Comparison of ENCODE assay signal across 24 cellular contexts in the genomic region with DNA sequence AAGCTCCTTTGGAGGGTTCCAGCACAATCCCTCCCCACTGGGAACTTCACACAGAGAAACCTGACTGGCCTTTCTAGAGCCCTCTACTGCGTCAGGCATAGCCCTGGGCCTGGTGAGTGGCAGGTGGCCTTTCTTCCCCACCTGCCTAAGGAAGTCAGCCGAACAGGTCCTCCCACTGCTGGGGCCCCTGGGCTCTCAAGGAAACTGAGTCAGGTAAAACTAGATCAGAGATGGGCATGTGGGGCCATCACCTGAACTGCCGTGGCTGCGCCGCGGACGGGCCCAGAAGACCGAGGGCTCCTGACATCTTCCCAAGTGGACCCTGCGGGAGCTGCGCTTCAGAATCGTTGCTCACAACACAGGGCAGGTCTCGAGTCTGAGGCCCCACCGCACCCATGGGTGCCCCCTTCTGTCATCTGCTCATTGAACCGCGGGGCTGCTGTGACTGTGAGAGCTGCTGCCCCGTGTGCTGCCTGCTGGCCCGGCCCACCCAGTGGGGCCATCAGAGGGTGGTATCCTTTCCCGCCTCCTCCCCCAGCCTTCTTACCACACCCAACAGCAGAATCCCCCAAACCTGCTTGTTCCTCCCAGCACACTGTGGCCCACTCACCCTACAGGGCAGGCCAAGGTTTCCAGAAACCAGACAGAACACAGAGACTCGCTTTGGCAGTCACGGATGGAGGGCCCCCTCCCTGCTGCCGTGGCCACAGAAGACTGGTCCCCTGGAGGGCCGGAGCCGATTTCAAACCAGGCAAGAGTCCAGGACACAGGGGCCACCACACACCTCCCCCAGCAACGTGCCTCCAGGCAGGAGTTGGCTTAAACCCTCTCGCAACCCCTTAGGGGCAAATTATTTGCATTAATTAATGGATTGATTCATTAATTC.
DNase-seq lines count a peak whose midpoint lies in the region; ATAC-seq, FAIRE-seq and TF ChIP-seq lines count a peak whose summit lies in the region.
"Had no signal": no experiment of that assay in that cellular context is flagged by ENCODE, and none has a peak within 500 bp of the region (broad histone marks: within the 10 kb centered on the region; RNA-seq: fewer than 3 reads in every experiment).

No MANE protein-coding gene starts in this region.

- no peak for FAIRE-seq in HepG2 (lab: Jason Lieb, UNC)
- FAIRE-seq in urothelium cell line (lab: Jason Lieb, UNC), result no peak
- FAIRE-seq: G401.6 had no signal

- H3K27me3 Mint-ChIP-seq in type B pancreatic cell, result no peaks in the 10 kb centered on the region
- peaks cover 10% of the 10 kb centered on the region for H3K27me3 Mint-ChIP-seq in activated CD4-positive, alpha-beta T cell treated with anti-CD3 and anti-CD28 coated beads, Interleukin-2, amount 10 ng/mL, durations not matched to agents 24 days and 14 days
- H3K27me3 Mint-ChIP-seq: activated B cell treated with CpG ODN at 0.5 μM for 24 hours had no signal

- no peak overlapping the region for H3K27ac Mint-ChIP-seq in type B pancreatic cell
- H3K27ac Mint-ChIP-seq in activated CD4-positive, alpha-beta T cell treated with anti-CD3 and anti-CD28 coated beads, Interleukin-2, amount 10 ng/mL, durations not matched to agents 24 days and 14 days, result no peak overlapping the region
- H3K27ac Mint-ChIP-seq: activated B cell treated with CpG ODN at 0.5 μM for 24 hours; activated CD4-positive, alpha-beta memory T cell treated with anti-CD3 and anti-CD28 coated beads for 36 hours; activated naive CD4-positive, alpha-beta T cell treated with anti-CD3 and anti-CD28 coated beads for 36 hours; CD14-positive monocyte; stimulated activated memory B cell treated with anti-CD40 and anti-IgM and Interleukin-4, amounts not matched to agents 10 μg/mL and 1 μg/mL and 100 μg/mL, for 72 hours had no signal

- peaks cover 54% of the 10 kb centered on the region for H3K4me1 Mint-ChIP-seq in type B pancreatic cell (ENCODE audit: unreplicated experiment)
- H3K4me1 Mint-ChIP-seq in activated CD4-positive, alpha-beta T cell treated with anti-CD3 and anti-CD28 coated beads, Interleukin-2, amount 10 ng/mL, durations not matched to agents 24 days and 14 days, result no peaks in the 10 kb centered on the region
- H3K4me1 Mint-ChIP-seq: CD14-positive monocyte had no signal

- TF ChIP-seq RAD21 in HepG2 (CRISPR knock-in tag; IDR thresholded peaks at IDR 0.05), result no peak

- H3K9me3 Mint-ChIP-seq in type B pancreatic cell, result no peaks in the 10 kb centered on the region
- no peaks in the 10 kb centered on the region for H3K9me3 Mint-ChIP-seq in activated CD4-positive, alpha-beta T cell treated with anti-CD3 and anti-CD28 coated beads, Interleukin-2, amount 10 ng/mL, durations not matched to agents 24 days and 14 days
- H3K9me3 Mint-ChIP-seq: activated B cell treated with CpG ODN at 0.5 μM for 24 hours; activated CD4-positive, alpha-beta memory T cell treated with anti-CD3 and anti-CD28 coated beads for 36 hours; activated naive CD4-positive, alpha-beta T cell treated with anti-CD3 and anti-CD28 coated beads for 36 hours; CD14-positive monocyte; stimulated activated memory B cell treated with anti-CD40 and anti-IgM and Interleukin-4, amounts not matched to agents 10 μg/mL and 1 μg/mL and 100 μg/mL, for 72 hours had no signal

- no peak for TF ChIP-seq CTCF in HepG2 (CRISPR knock-in tag; IDR thresholded peaks at IDR 0.05)
- no peak for TF ChIP-seq CTCF in type B pancreatic cell (conservative IDR thresholded peaks at IDR 0.05)

- no peaks in the 10 kb centered on the region for H4K20me1 ChIP-seq in HepG2 (ENCODE audit: insufficient read depth, low read length)

- POLR2A ChIA-PET in HepG2 (lab: Yijun Ruan, JAX), result no interaction called here

- no peak for TF ChIP-seq EP300 in HepG2 (IDR thresholded peaks at IDR 0.05; ENCODE audit: low read depth in 2 of 2, low read length in 2 of 2)
- TF ChIP-seq EP300 in HepG2 (CRISPR knock-in tag; IDR thresholded peaks at IDR 0.05; ENCODE audit: borderline replicate concordance), result no peak

- H3K36me3 Mint-ChIP-seq in type B pancreatic cell, result peaks cover 3% of the 10 kb centered on the region
- H3K36me3 Mint-ChIP-seq in activated CD4-positive, alpha-beta T cell treated with anti-CD3 and anti-CD28 coated beads, Interleukin-2, amount 10 ng/mL, durations not matched to agents 24 days and 14 days (ENCODE audit: low read depth), result no peaks in the 10 kb centered on the region
- H3K36me3 Mint-ChIP-seq: activated CD4-positive, alpha-beta memory T cell treated with anti-CD3 and anti-CD28 coated beads for 36 hours; CD14-positive monocyte; stimulated activated memory B cell treated with anti-CD40 and anti-IgM and Interleukin-4, amounts not matched to agents 10 μg/mL and 1 μg/mL and 100 μg/mL, for 72 hours had no signal

- no peak overlapping the region for H3K9ac ChIP-seq in SK-N-MC (ENCODE audit: insufficient read length)
- H3K9ac ChIP-seq in HepG2 (ENCODE audit: insufficient read depth, low read depth, low read length), result no peak overlapping the region

- DNase-seq in cardiac septum (ENCODE audit: low spot score) (peak; percentile 38), Right ventricle myocardium superior (no peak), SK-N-MC (ENCODE audit: low read depth, low spot score) (no peak), HepG2 (ENCODE audit: low spot score) (no peak), type B pancreatic cell (ENCODE audit: extremely low spot score, unreplicated experiment) (peak; percentile 61), urothelium cell line (ENCODE audit: low spot score) (no peak)
- DNase-seq in activated CD4-positive, alpha-beta T cell treated with anti-CD3 and anti-CD28 coated beads, Interleukin-2, amount 10 ng/mL, durations not matched to agents 24 days and 14 days, result no peak
- DNase-seq: ACHN; activated B cell treated with CpG ODN at 0.5 μM for 24 hours; activated CD4-positive, alpha-beta memory T cell treated with anti-CD3 and anti-CD28 coated beads for 36 hours; activated naive CD4-positive, alpha-beta T cell treated with anti-CD3 and anti-CD28 coated beads for 36 hours; anterior cingulate cortex; central memory CD4-positive, alpha-beta T cell; effector memory CD4-positive, alpha-beta T cell; MM.1S; NCI-H2171; occipital lobe; OCI-M1; SIG-M5 had no signal

- no peaks in the 10 kb centered on the region for H3K9me3 ChIP-seq in SK-N-MC (ENCODE audit: low read depth, low read length)
- H3K9me3 ChIP-seq in HepG2 (ENCODE audit: low read length), result no peaks in the 10 kb centered on the region

- H3K36me3 ChIP-seq in SK-N-MC (ENCODE audit: insufficient read depth, low read length), result 0 out of 2 replicates have a peak, but pooled peaks cover 3% of the 10 kb centered on the region
- H3K36me3 ChIP-seq in HepG2 (replicated peaks in 1 of 2; ENCODE audit: control insufficient read depth in 1 of 2, insufficient read depth in 2 of 2, low read length in 2 of 2), result peaks cover 4 to 5% of the 10 kb centered on the region in 2 experiments; a peak in 4 of 5 replicates

- CTCF ChIA-PET in HepG2 (lab: Yijun Ruan, JAX; ENCODE audit: low intra/inter-chr PET ratio, low total read pairs), result no interaction called here

- in situ Hi-C loops in HepG2 (cut with HindIII; ENCODE audit: extremely low pct_ligation_motif_present, low pct_unique_long_range_greater_than_20kb), result no loop called here

- BruUV-seq in HepG2 (replicated peaks; lab: Mats Ljungman, UMichigan), result no TSS peak

- TF ChIP-seq POLR2A in HepG2 (IDR thresholded peaks at IDR 0.05; ENCODE audit: insufficient read depth in 1 of 2, low read depth in 2 of 2, low read length in 2 of 2), result no peak

- intact Hi-C loops in cardiac septum (cut with DNase I) (no loop called here), Right ventricle myocardium superior (cut with DNase I) (no loop called here), HepG2 (cut with micrococcal nuclease; ENCODE audit: unreplicated experiment) (no loop called here)
- intact Hi-C loops in activated CD4-positive, alpha-beta T cell treated with anti-CD3 and anti-CD28 coated beads, Interleukin-2, amount 10 ng/mL, durations not matched to agents 24 days and 14 days (cut with micrococcal nuclease), result no loop called here

- peak overlapping the region; percentile 75 for H3K27ac ChIP-seq in SK-N-MC
- H3K27ac ChIP-seq in HepG2 (ENCODE audit: extremely low read length, insufficient read depth, low read length), result no peak overlapping the region

- no peak overlapping the region for H2AFZ ChIP-seq in HepG2 (ENCODE audit: low read length)

- H3K4me1 ChIP-seq in HepG2 (ENCODE audit: insufficient read depth, low read length), result peaks cover 26% of the 10 kb centered on the region

- H3K4me3 Mint-ChIP-seq in type B pancreatic cell, result no peak overlapping the region
- H3K4me3 Mint-ChIP-seq in activated CD4-positive, alpha-beta T cell treated with anti-CD3 and anti-CD28 coated beads, Interleukin-2, amount 10 ng/mL, durations not matched to agents 24 days and 14 days, result no peak overlapping the region
- H3K4me3 Mint-ChIP-seq: activated B cell treated with CpG ODN at 0.5 μM for 24 hours; activated CD4-positive, alpha-beta memory T cell treated with anti-CD3 and anti-CD28 coated beads for 36 hours; activated naive CD4-positive, alpha-beta T cell treated with anti-CD3 and anti-CD28 coated beads for 36 hours; CD14-positive monocyte; stimulated activated memory B cell treated with anti-CD40 and anti-IgM and Interleukin-4, amounts not matched to agents 10 μg/mL and 1 μg/mL and 100 μg/mL, for 72 hours had no signal

- no peak overlapping the region for H3K4me2 ChIP-seq in HepG2 (ENCODE audit: low read depth, low read length)

- ATAC-seq in Right ventricle myocardium superior (ENCODE audit: poor library complexity) (no peak), HepG2 (no peak), GM19455 (IDR thresholded peaks at IDR 0.05; ENCODE audit: unreplicated experiment) (no peak)
- ATAC-seq: sciatic nerve; stimulated activated memory B cell treated with anti-CD40 and anti-IgM and Interleukin-4, amounts not matched to agents 10 μg/mL and 1 μg/mL and 100 μg/mL, for 72 hours had no signal

- no peaks in the 10 kb centered on the region for H3K27me3 ChIP-seq in HepG2 (ENCODE audit: control insufficient read depth in 1 of 2, insufficient read depth in 2 of 2, low read length in 2 of 2)

- H3K4me3 ChIP-seq in SK-N-MC (no peak overlapping the region), HepG2 (replicated peaks in 1 of 3; ENCODE audit: insufficient read depth in 1 of 3, low read depth in 2 of 3, low read length in 3 of 3) (no peak overlapping the region)

- H3K79me2 ChIP-seq in HepG2 (ENCODE audit: insufficient read depth, low read length), result no peaks in the 10 kb centered on the region

- 95% methylated on average over 17 of the region's 25 CpGs for WGBS in HepG2 (ENCODE audit: low lambda C conversion rate)

TF ChIP-seq in HepG2, 621 proteins besides CTCF, POLR2A, EP300 and RAD21 (continues in another document):
- TF ChIP-seq, protein P1, sequence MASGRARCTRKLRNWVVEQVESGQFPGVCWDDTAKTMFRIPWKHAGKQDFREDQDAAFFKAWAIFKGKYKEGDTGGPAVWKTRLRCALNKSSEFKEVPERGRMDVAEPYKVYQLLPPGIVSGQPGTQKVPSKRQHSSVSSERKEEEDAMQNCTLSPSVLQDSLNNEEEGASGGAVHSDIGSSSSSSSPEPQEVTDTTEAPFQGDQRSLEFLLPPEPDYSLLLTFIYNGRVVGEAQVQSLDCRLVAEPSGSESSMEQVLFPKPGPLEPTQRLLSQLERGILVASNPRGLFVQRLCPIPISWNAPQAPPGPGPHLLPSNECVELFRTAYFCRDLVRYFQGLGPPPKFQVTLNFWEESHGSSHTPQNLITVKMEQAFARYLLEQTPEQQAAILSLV (CRISPR knock-in tag; IDR thresholded peaks at IDR 0.05; ENCODE audit: borderline replicate concordance), result 0 out of 2 replicates have a peak, but pooled peaks have one; percentile 25

Comparison
In these comparisons a context has a peak if more than half of its experiments do, and no peak if none do; other contexts are left out.
1. DNase-seq: peak in cardiac septum (single experiment) and type B pancreatic cell (single experiment); none in Right ventricle myocardium superior (single experiment), SK-N-MC (single experiment), HepG2 (single experiment), activated CD4-positive, alpha-beta T cell treated with anti-CD3 and anti-CD28 coated beads, Interleukin-2, amount 10 ng/mL, durations not matched to agents 24 days and 14 days (single experiment) and urothelium cell line (single experiment).